Comparison of ENCODE assay signal across 8 cellular contexts in the genomic region with DNA sequence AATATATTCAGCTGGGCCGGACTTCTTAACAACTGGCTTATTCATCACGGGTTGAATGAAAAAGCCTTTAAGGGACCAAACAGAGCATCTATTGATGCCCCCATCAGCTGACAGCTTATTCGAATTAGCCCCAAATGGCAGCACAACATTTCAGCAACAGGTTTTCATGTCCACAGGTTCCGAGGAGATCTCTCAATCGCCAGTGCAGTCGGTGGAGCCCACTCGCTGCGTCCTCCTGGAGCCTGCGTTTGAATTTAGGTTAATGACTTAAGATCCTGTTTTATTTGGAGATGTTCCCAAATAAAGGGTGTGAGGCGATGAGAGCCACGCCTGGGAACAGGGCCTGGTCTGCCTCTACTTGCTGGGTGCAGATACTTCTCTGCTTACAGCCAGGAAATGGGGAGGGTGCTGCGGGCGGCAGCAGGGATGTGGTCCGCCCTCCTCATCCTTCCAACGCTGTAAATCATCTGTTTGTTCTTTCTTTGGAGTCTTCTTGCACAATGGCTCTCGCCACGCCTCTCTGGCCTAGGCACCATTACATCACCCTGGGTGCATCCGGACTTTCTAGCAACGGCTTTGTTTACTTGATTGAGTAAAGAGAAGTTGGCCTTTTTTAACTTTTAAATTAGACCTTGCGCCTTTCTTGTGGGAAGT. TPM values are rescaled to one million over a fixed set of nuclear protein-coding genes. Genes with fewer than 3 reads are reported as not detected.
A peak's percentile ranks its signal among the peaks of the same experiment; 100 is the strongest.
DNase-seq lines count a peak whose midpoint lies in the region; ATAC-seq, FAIRE-seq and TF ChIP-seq lines count a peak whose summit lies in the region.

No MANE protein-coding gene starts in this region.

- CTCF ChIA-PET in AG04449 (lab: Yijun Ruan, JAX) (interaction anchor here (1.0 to 2.0 kb wide), 4 partner anchors 9 to 248 kb away, joined by 4 to 6 read pairs (median 5); no protein-coding TSS in a partner anchor), HepG2 (lab: Yijun Ruan, JAX; ENCODE audit: low intra/inter-chr PET ratio, low total read pairs) (no interaction called here)

- ATAC-seq in central memory CD8-positive, alpha-beta T cell (replicated peaks; ENCODE audit: extremely low read depth, poor library complexity, severe bottlenecking) = peak; percentile 81
- ATAC-seq in HepG2 (peak; percentile 97), HG03097 (IDR thresholded peaks at IDR 0.05; ENCODE audit: low FRiP score, unreplicated experiment) (no peak), HG03571 (IDR thresholded peaks at IDR 0.05; ENCODE audit: unreplicated experiment) (no peak)

- H2AFZ ChIP-seq in HepG2 (ENCODE audit: low read length) = no peak overlapping the region

- 13% methylated on average over 20 of the region's 20 CpGs for WGBS in HepG2 (ENCODE audit: low lambda C conversion rate)

- H3K27ac Mint-ChIP-seq in central memory CD8-positive, alpha-beta T cell (ENCODE audit: low read depth) = peak overlapping the region; percentile 79

- H3K79me2 ChIP-seq in HepG2 (ENCODE audit: insufficient read depth, low read length) = peaks cover 17% of the 10 kb centered on the region

- intact Hi-C loops in HepG2 (cut with micrococcal nuclease; ENCODE audit: unreplicated experiment) = loop anchor here (1.0 to 2.0 kb wide), 3 partner anchors 10 to 29 kb away; a partner anchor contains a TSS

- peak overlapping the region; percentile 64 for H3K9ac ChIP-seq in HepG2 (ENCODE audit: insufficient read depth, low read depth, low read length)

- in situ Hi-C loops in HepG2 (cut with HindIII; ENCODE audit: extremely low pct_ligation_motif_present, low pct_unique_long_range_greater_than_20kb) = no loop called here

- peaks cover 48 to 58% of the 10 kb centered on the region in 2 experiments for H3K36me3 ChIP-seq in HepG2 (replicated peaks in 1 of 2; ENCODE audit: control insufficient read depth in 1 of 2, insufficient read depth in 2 of 2, low read length in 2 of 2)

- POLR2A ChIA-PET in AG04449 (lab: Yijun Ruan, JAX) = interaction anchor here (0.6 kb wide), 1 partner anchor 13 kb away, joined by 3 read pairs; no protein-coding TSS in a partner anchor
- POLR2A ChIA-PET in HepG2 (lab: Yijun Ruan, JAX) = interaction anchor here (1.1 to 4.8 kb wide), 7 partner anchors 9 to 96 kb away, joined by 3 to 53 read pairs (median 8); a partner anchor contains a TSS

- BruUV-seq in HepG2 (replicated peaks; lab: Mats Ljungman, UMichigan) = TSS peak; percentile 99

- peak; percentile 90 for DNase-seq in AG04449 (ENCODE audit: low read depth, low spot score)
- DNase-seq in M059J (ENCODE audit: low read depth) = peak; percentile 98
- peak; percentile 56 for DNase-seq in activated CD4-positive, CD25-positive, alpha-beta regulatory T cell treated with anti-CD3 and anti-CD28 coated beads, Interleukin-2, amount 50 U/mL, for 72 hours
- DNase-seq in central memory CD8-positive, alpha-beta T cell (ENCODE audit: low spot score in 2 of 2) = peak; percentile 29 to 45
- peak; percentile 100 for DNase-seq in HepG2 (ENCODE audit: low spot score)
- peak; percentile 18 to 25 for DNase-seq in stimulated activated CD4-positive, alpha-beta T cell treated with anti-CD3 and anti-CD28 coated beads, Interleukin-1b, Interleukin-23, amount 100 ng/mL, for 4 hours (ENCODE audit: low read depth in 2 of 2)

- TF ChIP-seq POLR2A in HepG2 (IDR thresholded peaks at IDR 0.05; ENCODE audit: insufficient read depth in 1 of 2, low read depth in 2 of 2, low read length in 2 of 2) = peak; percentile 65 to 74

- peak; percentile 98 for FAIRE-seq in HepG2 (lab: Jason Lieb, UNC)

- TF ChIP-seq EP300 in HepG2 (IDR thresholded peaks at IDR 0.05; ENCODE audit: low read depth in 2 of 2, low read length in 2 of 2) (peak; percentile 95 to 97), HepG2 (CRISPR knock-in tag; IDR thresholded peaks at IDR 0.05; ENCODE audit: borderline replicate concordance) (peak; percentile 96)

- H3K9me3 ChIP-seq in HepG2 (ENCODE audit: low read length) = no peaks in the 10 kb centered on the region

- peaks cover 63% of the 10 kb centered on the region for H3K36me3 Mint-ChIP-seq in central memory CD8-positive, alpha-beta T cell (ENCODE audit: insufficient read depth)

- peak overlapping the region; percentile 78 for H3K27ac ChIP-seq in HepG2 (ENCODE audit: extremely low read length, insufficient read depth, low read length)

- H3K4me2 ChIP-seq in HepG2 (ENCODE audit: low read depth, low read length) = peak overlapping the region; percentile 70

- H3K4me3 ChIP-seq in AG04449 (ENCODE audit: low read depth, low read length) = peak overlapping the region; percentile 26
- H3K4me3 ChIP-seq in HepG2 (replicated peaks in 1 of 3; ENCODE audit: insufficient read depth in 1 of 3, low read depth in 2 of 3, low read length in 3 of 3) = peak overlapping the region in 2 of 3 experiments; percentile 7 to 37; a peak in 4 of 6 replicates

- no peak; the same call in 1 of the 2 replicates for TF ChIP-seq RAD21 in HepG2 (CRISPR knock-in tag; IDR thresholded peaks at IDR 0.05)

- peaks cover 53% of the 10 kb centered on the region for H3K4me1 ChIP-seq in HepG2 (ENCODE audit: insufficient read depth, low read length)

- no peaks in the 10 kb centered on the region for H4K20me1 ChIP-seq in HepG2 (ENCODE audit: insufficient read depth, low read length)

- no peaks in the 10 kb centered on the region for H3K27me3 Mint-ChIP-seq in central memory CD8-positive, alpha-beta T cell

- TF ChIP-seq CTCF in AG04449 (IDR thresholded peaks at IDR 0.05; ENCODE audit: insufficient read depth, low read length, missing control alignments) (no peak), HepG2 (CRISPR knock-in tag; IDR thresholded peaks at IDR 0.05) (peak; percentile 44; the same call in 1 of the 2 replicates)

- H3K27me3 ChIP-seq in HepG2 (ENCODE audit: control insufficient read depth in 1 of 2, insufficient read depth in 2 of 2, low read length in 2 of 2) = no peaks in the 10 kb centered on the region

- H3K4me1 Mint-ChIP-seq in central memory CD8-positive, alpha-beta T cell = peaks cover 24% of the 10 kb centered on the region

- no peaks in the 10 kb centered on the region for H3K9me3 Mint-ChIP-seq in central memory CD8-positive, alpha-beta T cell

- peak overlapping the region; percentile 29 for H3K4me3 Mint-ChIP-seq in central memory CD8-positive, alpha-beta T cell

TF ChIP-seq in HepG2, 621 proteins besides CTCF, POLR2A, EP300 and RAD21 (continues in another document):
- TF ChIP-seq CEBPB (IDR thresholded peaks at IDR 0.05; ENCODE audit: borderline replicate concordance, low read depth, low read length) = peak; percentile 100

RNA-seq across cellular contexts. Expression of a gene that starts 22.6 kb away (rescaled TPM):
- total RNA-seq in M059J (2014; rRNA removed; shearing (Covaris generic)) = 57.7 and 78.6 TPM in 2 replicates
- 72.5 and 79.2 TPM in 2 replicates for total RNA-seq in HepG2 (2016; rRNA removed; fragmentation: Illumina TruSeq; extraction: Trizol)
- total RNA-seq in HepG2 (2016; cell fraction: cytosol; rRNA removed; fragmentation: Illumina TruSeq; extraction: Trizol; ENCODE audit: low read depth) = 47.5 and 49.3 TPM in 2 replicates
- total RNA-seq in HepG2 (2016; cell fraction: insoluble cytoplasmic fraction; rRNA removed; fragmentation: Illumina TruSeq; extraction: Trizol) = 69.0 and 72.8 TPM in 2 replicates
- 108 and 112 TPM in 2 replicates for total RNA-seq in HepG2 (2016; cell fraction: membrane; rRNA removed; fragmentation: Illumina TruSeq; extraction: Trizol)
- total RNA-seq in HepG2 (2016; cell fraction: nucleus; rRNA removed; fragmentation: Illumina TruSeq; extraction: Trizol) = 36.9 and 40.9 TPM in 2 replicates
- polyA plus RNA-seq in HepG2 (2011; rRNA removed) = 40.9 and 42.0 TPM in 2 replicates
- polyA plus RNA-seq in HepG2 (2011; cell fraction: cytosol; rRNA removed) = 55.5 and 55.6 TPM in 2 replicates
- 40.4 and 42.4 TPM in 2 replicates for polyA plus RNA-seq in HepG2 (2011; cell fraction: nucleus; rRNA removed)
- 51.9 and 69.8 TPM in 2 replicates for polyA plus RNA-seq in HepG2 (2012)
- 33.1 and 37.3 TPM in 2 replicates for polyA plus RNA-seq in HepG2 (2016; cell fraction: cytosol; fragmentation: Illumina TruSeq; extraction: Trizol; ENCODE audit: low read depth)
- 63.0 and 67.7 TPM in 2 replicates for polyA plus RNA-seq in HepG2 (2016; cell fraction: insoluble cytoplasmic fraction; fragmentation: Illumina TruSeq; extraction: Trizol; ENCODE audit: low read depth)
- 61.4 and 61.5 TPM in 2 replicates for polyA plus RNA-seq in HepG2 (2016; cell fraction: membrane; fragmentation: Illumina TruSeq; extraction: Trizol; ENCODE audit: low read depth)
- polyA plus RNA-seq in HepG2 (2016; cell fraction: nucleus; fragmentation: Illumina TruSeq; extraction: Trizol; ENCODE audit: insufficient read depth, low read depth) = 37.9 and 47.5 TPM in 2 replicates
- polyA minus RNA-seq in HepG2 (2011; rRNA and poly(A)+ RNA removed; ENCODE audit: low replicate concordance) = 26.4 and 52.5 TPM in 2 replicates
- 59.4 and 68.5 TPM in 2 replicates for polyA minus RNA-seq in HepG2 (2011; cell fraction: cytosol; rRNA and poly(A)+ RNA removed)
- 57.7 and 67.5 TPM in 2 replicates for polyA minus RNA-seq in HepG2 (2011; cell fraction: nucleus; rRNA and poly(A)+ RNA removed)

RNA-seq across cellular contexts. Expression of a gene that starts 29.7 kb away (rescaled TPM):
- 11.7 and 13.8 TPM in 2 replicates for total RNA-seq in M059J (2014; rRNA removed; shearing (Covaris generic))
- 8.7 and 12.6 TPM in 2 replicates for total RNA-seq in HepG2 (2016; rRNA removed; fragmentation: Illumina TruSeq; extraction: Trizol)
- 4.7 and 4.9 TPM in 2 replicates for total RNA-seq in HepG2 (2016; cell fraction: cytosol; rRNA removed; fragmentation: Illumina TruSeq; extraction: Trizol; ENCODE audit: low read depth)
- 9.0 and 11.2 TPM in 2 replicates for total RNA-seq in HepG2 (2016; cell fraction: insoluble cytoplasmic fraction; rRNA removed; fragmentation: Illumina TruSeq; extraction: Trizol)
- total RNA-seq in HepG2 (2016; cell fraction: membrane; rRNA removed; fragmentation: Illumina TruSeq; extraction: Trizol) = 5.9 and 7.4 TPM in 2 replicates
- total RNA-seq in HepG2 (2016; cell fraction: nucleus; rRNA removed; fragmentation: Illumina TruSeq; extraction: Trizol) = 15.1 and 17.8 TPM in 2 replicates
- polyA plus RNA-seq in HepG2 (2011; rRNA removed) = 19.3 and 20.7 TPM in 2 replicates
- polyA plus RNA-seq in HepG2 (2011; cell fraction: cytosol; rRNA removed) = 8.5 and 11.8 TPM in 2 replicates
- polyA plus RNA-seq in HepG2 (2011; cell fraction: nucleus; rRNA removed) = 53.5 and 61.6 TPM in 2 replicates
- polyA plus RNA-seq in HepG2 (2012) = 29.8 and 37.5 TPM in 2 replicates
- 0.89 and 1.4 TPM in 2 replicates for polyA plus RNA-seq in HepG2 (2016; cell fraction: cytosol; fragmentation: Illumina TruSeq; extraction: Trizol; ENCODE audit: low read depth)
- polyA plus RNA-seq in HepG2 (2016; cell fraction: insoluble cytoplasmic fraction; fragmentation: Illumina TruSeq; extraction: Trizol; ENCODE audit: low read depth) = 13.1 and 15.0 TPM in 2 replicates
- polyA plus RNA-seq in HepG2 (2016; cell fraction: membrane; fragmentation: Illumina TruSeq; extraction: Trizol; ENCODE audit: low read depth) = 3.1 and 3.3 TPM in 2 replicates
- 23.8 and 27.5 TPM in 2 replicates for polyA plus RNA-seq in HepG2 (2016; cell fraction: nucleus; fragmentation: Illumina TruSeq; extraction: Trizol; ENCODE audit: insufficient read depth, low read depth)
- polyA minus RNA-seq in HepG2 (2011; rRNA and poly(A)+ RNA removed; ENCODE audit: low replicate concordance) = 27.6 and 72.5 TPM in 2 replicates
- polyA minus RNA-seq in HepG2 (2011; cell fraction: cytosol; rRNA and poly(A)+ RNA removed) = 18.2 and 19.5 TPM in 2 replicates
- 76.6 and 109 TPM in 2 replicates for polyA minus RNA-seq in HepG2 (2011; cell fraction: nucleus; rRNA and poly(A)+ RNA removed)

Comparison
In these comparisons a context has a peak if more than half of its experiments do, and no peak if none do; other contexts are left out.
1. DNase-seq: peak in every context shown above with its lines; median percentile 100 in HepG2; 98 in M059J; 90 in AG04449; 56 in activated CD4-positive, CD25-positive, alpha-beta regulatory T cell treated with anti-CD3 and anti-CD28 coated beads, Interleukin-2, amount 50 U/mL, for 72 hours; 37 in central memory CD8-positive, alpha-beta T cell; 22 in stimulated activated CD4-positive, alpha-beta T cell treated with anti-CD3 and anti-CD28 coated beads, Interleukin-1b, Interleukin-23, amount 100 ng/mL, for 4 hours.
2. ATAC-seq: peak in central memory CD8-positive, alpha-beta T cell (single experiment) and HepG2 (single experiment); none in HG03097 (single experiment) and HG03571 (single experiment).